Comparison of ENCODE assay signal across 14 cellular contexts in the genomic region with DNA sequence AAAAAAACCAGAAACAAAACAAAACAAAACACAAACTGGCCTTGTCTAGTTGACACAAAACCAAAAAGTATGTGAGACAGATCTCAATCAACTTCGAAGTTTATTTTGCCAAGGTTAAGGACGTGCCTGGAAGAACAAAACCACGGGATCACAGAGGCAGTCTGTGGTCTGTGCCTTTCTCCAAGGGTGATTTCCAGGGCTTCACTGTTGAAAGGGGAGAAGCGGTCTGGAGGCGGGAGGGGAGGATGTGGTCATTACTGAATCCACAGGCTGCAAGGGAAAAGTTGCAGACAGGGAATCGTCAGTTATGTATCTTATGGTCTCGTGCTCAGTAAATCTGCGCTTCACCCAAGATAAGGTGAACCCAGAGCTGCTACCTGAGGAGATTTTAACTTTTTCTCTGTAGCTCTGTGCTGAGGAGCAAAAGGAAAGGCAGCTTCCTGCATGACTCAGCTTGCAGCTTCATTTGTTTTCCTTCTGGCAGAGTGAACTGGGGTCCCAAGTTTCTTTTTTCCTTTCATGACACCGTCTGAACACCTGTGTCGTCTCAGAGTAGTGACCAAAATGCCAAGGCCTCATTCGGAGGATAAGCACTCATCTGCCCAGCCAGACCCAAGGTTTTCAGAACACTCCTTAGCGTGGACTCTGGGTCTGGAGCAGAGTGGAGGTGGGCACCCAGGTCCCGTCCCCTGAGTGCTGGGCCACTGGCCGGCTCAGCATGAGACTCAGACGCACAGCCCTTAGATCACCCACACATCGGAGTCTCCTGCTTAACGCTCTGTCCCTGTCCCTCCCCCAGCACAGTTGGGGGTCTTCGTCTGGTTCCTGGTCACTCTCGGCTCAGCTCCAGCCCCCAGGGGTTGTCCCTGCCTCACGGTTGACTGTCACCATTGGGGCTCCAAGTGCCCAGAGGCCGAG. TPM values are rescaled to one million over a fixed set of nuclear protein-coding genes. Genes with fewer than 3 reads are reported as not detected.
A peak's percentile ranks its signal among the peaks of the same experiment; 100 is the strongest.
DNase-seq lines count a peak whose midpoint lies in the region; ATAC-seq and FAIRE-seq lines count a peak whose summit lies in the region.
"Had no signal": no experiment of that assay in that cellular context is flagged by ENCODE, and none has a peak within 500 bp of the region (broad histone marks: within the 10 kb centered on the region; RNA-seq: fewer than 3 reads in every experiment).

No MANE protein-coding gene starts in this region.

- H3K9ac ChIP-seq in adipocyte (ENCODE audit: low read length), result no peak overlapping the region
- H3K9ac ChIP-seq: KMS-11 had no signal

- H3K9me3 ChIP-seq in adipocyte (ENCODE audit: control insufficient read depth, low read length), result no peaks in the 10 kb centered on the region
- H3K9me3 ChIP-seq: mucosa of descending colon, tibial nerve had no signal

- peaks cover 8% of the 10 kb centered on the region for H3K27me3 Mint-ChIP-seq in activated naive CD8-positive, alpha-beta T cell treated with anti-CD3 and anti-CD28 coated beads, Interleukin-2, amount 10 ng/mL, durations not matched to agents 7 days and 5 days
- H3K27me3 Mint-ChIP-seq in activated naive CD8-positive, alpha-beta T cell treated with anti-CD3 and anti-CD28 coated beads, Interleukin-2, amount 50 U/mL, for 24 hours, result peaks cover 4% of the 10 kb centered on the region

- no peaks in the 10 kb centered on the region for H3K27me3 ChIP-seq in adipocyte (replicated peaks; ENCODE audit: control insufficient read depth, insufficient read depth, low read length)
- H3K27me3 ChIP-seq: tibial nerve had no signal

- POLR2A ChIA-PET in activated naive CD8-positive, alpha-beta T cell treated with anti-CD3 and anti-CD28 coated beads, Interleukin-2, amount 10 ng/mL, durations not matched to agents 7 days and 5 days (lab: Charles Lee), result no interaction called here

- no peak overlapping the region for H3K4me3 ChIP-seq in adipocyte (ENCODE audit: low read length)
- H3K4me3 ChIP-seq: mucosa of descending colon, tibial nerve had no signal

- peak; percentile 94 for FAIRE-seq in urothelium cell line (lab: Jason Lieb, UNC)

- peaks cover 9% of the 10 kb centered on the region for H3K4me1 Mint-ChIP-seq in activated naive CD8-positive, alpha-beta T cell treated with anti-CD3 and anti-CD28 coated beads, Interleukin-2, amount 10 ng/mL, durations not matched to agents 7 days and 5 days
- H3K4me1 Mint-ChIP-seq in activated naive CD8-positive, alpha-beta T cell treated with anti-CD3 and anti-CD28 coated beads, Interleukin-2, amount 50 U/mL, for 24 hours, result peaks cover 11% of the 10 kb centered on the region

- no peaks in the 10 kb centered on the region for H3K9me3 Mint-ChIP-seq in activated naive CD8-positive, alpha-beta T cell treated with anti-CD3 and anti-CD28 coated beads, Interleukin-2, amount 10 ng/mL, durations not matched to agents 7 days and 5 days
- H3K9me3 Mint-ChIP-seq in activated naive CD8-positive, alpha-beta T cell treated with anti-CD3 and anti-CD28 coated beads, Interleukin-2, amount 50 U/mL, for 24 hours, result no peaks in the 10 kb centered on the region

- no peak for DNase-seq in activated naive CD8-positive, alpha-beta T cell treated with anti-CD3 and anti-CD28 coated beads, Interleukin-2, amount 10 ng/mL, durations not matched to agents 7 days and 5 days
- DNase-seq in activated naive CD8-positive, alpha-beta T cell treated with anti-CD3 and anti-CD28 coated beads, Interleukin-2, amount 50 U/mL, for 24 hours, result no peak
- DNase-seq in adipocyte (ENCODE audit: low read depth) (peak; percentile 76), iris pigment epithelial cell (ENCODE audit: low read depth) (peak; percentile 86), urothelium cell line (ENCODE audit: low spot score) (peak; percentile 76), C1 segment of cervical spinal cord (lab: John Stamatoyannopoulos, UW) (no peak)
- no peak for DNase-seq in stimulated activated CD8-positive, alpha-beta memory T cell treated with anti-CD3 and anti-CD28 coated beads, Interleukin-4, amount 100 ng/mL, for 48 hours
- DNase-seq: mucosa of descending colon; NCI-H524 treated with DMSO at 0.1 percent for 48 hours; stimulated activated CD4-positive, alpha-beta T cell treated with anti-CD3 and anti-CD28 coated beads, Interleukin-4, amount 100 ng/mL, for 1 hour had no signal

- peaks cover 8% of the 10 kb centered on the region for H3K4me1 ChIP-seq in adipocyte (ENCODE audit: control insufficient read depth, insufficient read depth, low read length)

- ATAC-seq in activated naive CD8-positive, alpha-beta T cell treated with anti-CD3 and anti-CD28 coated beads, Interleukin-2, amount 10 ng/mL, durations not matched to agents 7 days and 5 days (ENCODE audit: low read depth), result peak; percentile 39
- ATAC-seq in activated naive CD8-positive, alpha-beta T cell treated with anti-CD3 and anti-CD28 coated beads, Interleukin-2, amount 50 U/mL, for 24 hours, result no peak
- ATAC-seq in GM21360 (IDR thresholded peaks at IDR 0.05; ENCODE audit: unreplicated experiment), result no peak
- ATAC-seq: esophagus mucosa, mucosa of descending colon had no signal

- no peak overlapping the region for H3K27ac Mint-ChIP-seq in activated naive CD8-positive, alpha-beta T cell treated with anti-CD3 and anti-CD28 coated beads, Interleukin-2, amount 10 ng/mL, durations not matched to agents 7 days and 5 days
- no peak overlapping the region for H3K27ac Mint-ChIP-seq in activated naive CD8-positive, alpha-beta T cell treated with anti-CD3 and anti-CD28 coated beads, Interleukin-2, amount 50 U/mL, for 24 hours

- H3K36me3 Mint-ChIP-seq in activated naive CD8-positive, alpha-beta T cell treated with anti-CD3 and anti-CD28 coated beads, Interleukin-2, amount 10 ng/mL, durations not matched to agents 7 days and 5 days, result no peaks in the 10 kb centered on the region
- no peaks in the 10 kb centered on the region for H3K36me3 Mint-ChIP-seq in activated naive CD8-positive, alpha-beta T cell treated with anti-CD3 and anti-CD28 coated beads, Interleukin-2, amount 50 U/mL, for 24 hours (ENCODE audit: low read depth)

- H3K4me3 Mint-ChIP-seq in activated naive CD8-positive, alpha-beta T cell treated with anti-CD3 and anti-CD28 coated beads, Interleukin-2, amount 10 ng/mL, durations not matched to agents 7 days and 5 days, result no peak overlapping the region
- H3K4me3 Mint-ChIP-seq in activated naive CD8-positive, alpha-beta T cell treated with anti-CD3 and anti-CD28 coated beads, Interleukin-2, amount 50 U/mL, for 24 hours, result no peak overlapping the region

- H3K36me3 ChIP-seq in adipocyte (ENCODE audit: control insufficient read depth, insufficient read depth, low read length, severe bottlenecking), result no peaks in the 10 kb centered on the region
- H3K36me3 ChIP-seq: tibial nerve had no signal

RNA-seq across cellular contexts. Expression of a gene that starts 25.9 kb away (rescaled TPM):
- 1 to 10 TPM; 1.4 to 1.5 TPM for total RNA-seq in activated naive CD8-positive, alpha-beta T cell treated with anti-CD3 and anti-CD28 coated beads, Interleukin-2, amount 10 ng/mL, durations not matched to agents 7 days and 5 days
- total RNA-seq: esophagus mucosa, mucosa of descending colon had no signal

Comparison
In these comparisons a context has a peak if more than half of its experiments do, and no peak if none do; other contexts are left out.
1. DNase-seq: peak in adipocyte (single experiment), iris pigment epithelial cell (single experiment) and urothelium cell line (single experiment); none in activated naive CD8-positive, alpha-beta T cell treated with anti-CD3 and anti-CD28 coated beads, Interleukin-2, amount 10 ng/mL, durations not matched to agents 7 days and 5 days (single experiment), activated naive CD8-positive, alpha-beta T cell treated with anti-CD3 and anti-CD28 coated beads, Interleukin-2, amount 50 U/mL, for 24 hours (single experiment), C1 segment of cervical spinal cord (0 of 14) and stimulated activated CD8-positive, alpha-beta memory T cell treated with anti-CD3 and anti-CD28 coated beads, Interleukin-4, amount 100 ng/mL, for 48 hours (single experiment).